In the genomic region with DNA sequence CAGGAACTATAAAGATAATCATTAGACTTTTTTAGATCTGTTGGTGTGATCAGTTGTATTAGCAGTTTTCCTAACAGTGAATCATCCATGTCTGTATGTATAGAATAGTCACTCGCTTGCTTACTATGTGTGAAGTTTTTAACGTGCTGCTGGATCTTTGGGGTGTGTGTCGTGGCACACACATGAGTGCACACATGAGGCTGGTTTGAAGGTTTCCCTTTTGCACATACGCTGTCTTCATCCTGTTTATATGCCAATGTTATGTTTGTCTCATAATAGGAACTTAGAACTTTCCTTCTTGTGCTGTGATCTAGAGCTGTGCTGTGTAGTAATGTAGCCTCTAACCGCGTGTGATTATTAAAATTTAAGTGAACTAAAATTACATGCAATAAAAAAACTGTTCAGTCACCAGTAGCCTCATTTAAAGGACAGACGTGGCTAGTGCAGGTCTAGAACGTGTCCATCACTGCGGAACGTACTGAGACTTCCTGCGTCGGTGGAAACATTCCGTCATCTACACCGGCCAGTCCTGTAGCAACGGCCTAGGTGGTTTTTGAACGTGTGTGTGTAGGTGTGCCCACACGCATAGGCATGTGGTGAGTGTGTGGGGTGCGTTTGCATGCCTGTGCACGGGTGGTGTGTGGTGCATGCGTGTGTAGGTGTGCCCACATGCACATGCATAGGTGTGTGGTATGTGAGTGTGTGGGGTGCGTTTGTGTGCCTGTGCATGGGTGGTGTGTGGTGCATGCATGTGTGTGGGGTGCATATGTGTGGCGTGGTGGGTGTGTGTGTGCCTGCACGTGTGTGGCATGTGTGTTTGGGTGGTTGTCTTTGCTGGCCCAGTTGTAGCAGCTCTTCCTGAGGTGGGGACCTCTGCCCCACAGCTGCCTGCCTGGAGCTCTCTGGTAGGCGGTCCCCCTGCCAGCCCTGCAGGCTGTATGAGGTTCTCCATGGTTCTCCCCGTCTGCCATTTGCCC, we compare ENCODE assay signal across 11 cellular contexts. TPM values are rescaled to one million over a fixed set of nuclear protein-coding genes. Genes with fewer than 3 reads are reported as not detected.
DNase-seq lines count a peak whose midpoint lies in the region; ATAC-seq and TF ChIP-seq lines count a peak whose summit lies in the region.
"Had no signal": no experiment of that assay in that cellular context is flagged by ENCODE, and none has a peak within 500 bp of the region (broad histone marks: within the 10 kb centered on the region; RNA-seq: fewer than 3 reads in every experiment).

No MANE protein-coding gene starts in this region.

- no peaks in the 10 kb centered on the region for H3K27me3 ChIP-seq in colonic mucosa
- no peaks in the 10 kb centered on the region for H3K27me3 ChIP-seq in gastrocnemius medialis
- H3K27me3 ChIP-seq: cardiac muscle cell had no signal

- no peaks in the 10 kb centered on the region for H3K9me3 ChIP-seq in colonic mucosa
- H3K9me3 ChIP-seq in gastrocnemius medialis: no peaks in the 10 kb centered on the region

- no peak for TF ChIP-seq POLR2A in gastrocnemius medialis (IDR thresholded peaks at IDR 0.05)

- H3K9ac ChIP-seq in colonic mucosa (ENCODE audit: low read depth in 2 of 2, low read length in 2 of 2): no peak overlapping the region

- H3K4me3 Mint-ChIP-seq in CD14-positive monocyte: peak overlapping the region in 1 of 2 donors; percentile 48

- H3K27me3 Mint-ChIP-seq in CD14-positive monocyte (ENCODE audit: low read depth in 3 of 3): peaks cover 2 to 10% (median 3%) of the 10 kb centered on the region in 3 donors

- H3K36me3 ChIP-seq in colonic mucosa: no peaks in the 10 kb centered on the region
- H3K36me3 ChIP-seq in gastrocnemius medialis: no peaks in the 10 kb centered on the region
- H3K36me3 ChIP-seq: cardiac muscle cell had no signal

- H3K4me3 ChIP-seq in colonic mucosa: no peak overlapping the region
- no peak overlapping the region for H3K4me3 ChIP-seq in gastrocnemius medialis
- H3K4me3 ChIP-seq: cardiac muscle cell had no signal

- H3K4me1 Mint-ChIP-seq in CD14-positive monocyte: peaks cover 80% of the 10 kb centered on the region

- in situ Hi-C loops in gastrocnemius medialis (cut with MboI; ENCODE audit: low sequenced_read_pairs in 4 of 4): no loop called here

- DNase-seq in CD14-positive monocyte (ENCODE audit: low spot score): no peak
- DNase-seq in colonic mucosa: peak; percentile 19
- no peak for DNase-seq in gastrocnemius medialis
- DNase-seq in AG20443 (ENCODE audit: low spot score): no peak
- DNase-seq in mucosa of gallbladder (ENCODE audit: low spot score): no peak
- DNase-seq in HPDE6-E6E7 (ENCODE audit: extremely low spot score): no peak
- DNase-seq: left ventricle myocardium superior had no signal

- H3K4me1 ChIP-seq in colonic mucosa (peaks cover 25% of the 10 kb centered on the region), gastrocnemius medialis (peaks cover 67 to 74% of the 10 kb centered on the region in 2 donors)

- peak overlapping the region; percentile 77 to 91 (median 86) for H3K27ac Mint-ChIP-seq in CD14-positive monocyte

- peaks cover 18 to 21% of the 10 kb centered on the region in 2 donors for H3K36me3 Mint-ChIP-seq in CD14-positive monocyte

- TF ChIP-seq CTCF in CD14-positive monocyte (IDR thresholded peaks at IDR 0.05): no peak
- TF ChIP-seq CTCF in colonic mucosa (IDR thresholded peaks at IDR 0.05): no peak
- TF ChIP-seq CTCF in gastrocnemius medialis (IDR thresholded peaks at IDR 0.05 in 4 of 5, conservative IDR thresholded peaks at IDR 0.05 in 1 of 5): no peak

- H3K27ac ChIP-seq in colonic mucosa (no peak overlapping the region), gastrocnemius medialis (peak overlapping the region in 2 of 4 donors; percentile 90 to 93)
- H3K27ac ChIP-seq: cardiac muscle cell had no signal

- ATAC-seq in GM19023 (IDR thresholded peaks at IDR 0.05; ENCODE audit: unreplicated experiment) (peak; percentile 65), HG03025 (IDR thresholded peaks at IDR 0.05; ENCODE audit: low FRiP score, unreplicated experiment) (peak; percentile 59), gastrocnemius medialis (no peak)
- ATAC-seq: left ventricle myocardium superior, Right ventricle myocardium inferior had no signal

- intact Hi-C loops in CD14-positive monocyte (cut with micrococcal nuclease) (no loop called here), colonic mucosa (cut with DNase I) (no loop called here), gastrocnemius medialis (cut with DNase I; ENCODE audit: low total_unique reads) (no loop called here)

- peaks cover 0 to 10% (median 7%) of the 10 kb centered on the region in 7 donors for H3K9me3 Mint-ChIP-seq in CD14-positive monocyte

RNA-seq across cellular contexts. Expression of a gene that starts 56.6 kb away (rescaled TPM):
- polyA plus RNA-seq in CD14-positive monocyte: 1 to 10 TPM in 1 of 2 donors, under 1 TPM in 1; 0.87 to 2.9 TPM
- total RNA-seq in colonic mucosa (10 to 100 TPM; 29.9 to 41.5 TPM), gastrocnemius medialis (100 to 1,000 TPM in 2 of 4 donors, 10 to 100 TPM in 2; 74.9 to 107 (median 92.4) TPM), mucosa of gallbladder (44.4 TPM)

Comparison
In these comparisons a context has a peak if more than half of its experiments do, and no peak if none do; other contexts are left out.
1. ATAC-seq: peak in GM19023 (single experiment) and HG03025 (single experiment); none in gastrocnemius medialis (0 of 2).